1 cellular context compared by ENCODE assay signal in the genomic region with DNA sequence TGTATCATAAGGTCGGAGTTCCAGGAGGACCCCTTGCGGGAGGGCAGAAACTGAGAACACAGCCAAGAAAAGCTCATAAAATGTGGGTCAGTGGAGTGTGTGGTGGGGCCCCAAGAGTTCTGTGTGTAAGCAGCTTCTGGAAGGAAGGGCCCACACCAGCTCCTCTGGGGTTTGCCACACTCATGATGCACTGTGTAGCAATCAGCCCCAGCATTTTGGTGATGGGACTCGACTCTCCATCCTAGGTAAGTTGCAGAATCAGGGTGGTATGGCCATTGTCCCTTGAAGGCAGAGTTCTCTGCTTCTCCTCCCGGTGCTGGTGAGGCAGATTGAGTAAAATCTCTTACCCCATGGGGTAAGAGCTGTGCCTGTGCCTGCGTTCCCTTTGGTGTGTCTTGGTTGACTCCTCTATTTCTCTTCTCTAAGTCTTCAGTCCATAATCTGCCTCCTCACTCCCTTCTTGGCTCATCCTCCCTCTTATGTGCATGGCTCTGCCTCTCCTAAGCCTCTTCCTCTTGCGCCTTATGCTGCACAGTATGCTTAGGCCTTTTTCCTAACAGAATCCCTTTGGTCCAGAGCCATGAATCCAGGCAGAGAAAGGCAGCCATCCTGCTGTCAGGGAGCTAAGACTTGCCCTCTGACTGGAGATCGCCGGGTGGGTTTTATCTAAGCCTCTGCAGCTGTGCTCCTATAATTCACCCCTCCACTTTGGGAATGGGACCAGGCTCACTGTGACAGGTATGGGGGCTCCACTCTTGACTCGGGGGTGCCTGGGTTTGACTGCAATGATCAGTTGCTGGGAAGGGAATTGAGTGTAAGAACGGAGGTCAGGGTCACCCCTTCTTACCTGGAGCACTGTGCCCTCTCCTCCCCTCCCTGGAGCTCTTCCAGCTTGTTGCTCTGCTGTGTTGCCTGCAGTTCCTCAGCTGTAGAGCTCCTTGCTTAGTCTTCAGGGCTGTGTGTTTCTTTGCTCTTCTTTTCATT.
TF ChIP-seq lines count a peak whose summit lies in the region.

No MANE protein-coding gene starts in this region.

TF ChIP-seq in K562, 482 proteins besides CTCF, POLR2A, EP300 and RAD21:
- TF ChIP-seq SMARCE1 (IDR thresholded peaks at IDR 0.05) (no peak), CBFB (CRISPR knock-in tag; IDR thresholded peaks at IDR 0.05) (no peak), FOXK1 (CRISPR knock-in tag; IDR thresholded peaks at IDR 0.05; ENCODE audit: borderline replicate concordance) (peak; percentile 50; the same call in 1 of the 2 replicates), ZC3H8 (IDR thresholded peaks at IDR 0.05) (no peak), RBM25 (IDR thresholded peaks at IDR 0.05; ENCODE audit: low read depth, low read length, severe bottlenecking) (no peak), BCOR (IDR thresholded peaks at IDR 0.05) (no peak), MCM2 (IDR thresholded peaks at IDR 0.05; ENCODE audit: low read depth) (no peak), ZNF121 (CRISPR knock-in tag; conservative IDR thresholded peaks at IDR 0.05) (no peak), MAX (CRISPR knock-in tag; IDR thresholded peaks at IDR 0.05) (0 out of 2 replicates have a peak, but pooled peaks have one; percentile 21), MCM3 (IDR thresholded peaks at IDR 0.05) (no peak), ZNF263 (CRISPR knock-in tag; IDR thresholded peaks at IDR 0.05; ENCODE audit: borderline replicate concordance) (peak; percentile 80), SMAD3 (CRISPR knock-in tag; conservative IDR thresholded peaks at IDR 0.05) (no peak), CEBPB (tag; IDR thresholded peaks at IDR 0.05) (no peak), C11orf30 (IDR thresholded peaks at IDR 0.05; ENCODE audit: low read depth) (no peak), SAFB (IDR thresholded peaks at IDR 0.05; ENCODE audit: borderline replicate concordance, low read depth, low read length) (no peak), ZNF785 (CRISPR knock-in tag; IDR thresholded peaks at IDR 0.05) (no peak)
- TF ChIP-seq, protein P1, sequence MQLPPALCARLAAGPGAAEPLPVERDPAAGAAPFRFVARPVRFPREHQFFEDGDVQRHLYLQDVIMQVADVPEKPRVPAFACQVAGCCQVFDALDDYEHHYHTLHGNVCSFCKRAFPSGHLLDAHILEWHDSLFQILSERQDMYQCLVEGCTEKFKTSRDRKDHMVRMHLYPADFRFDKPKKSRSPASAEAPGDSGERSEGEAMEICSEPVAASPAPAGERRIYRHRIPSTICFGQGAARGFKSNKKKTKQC (CRISPR knock-in tag; IDR thresholded peaks at IDR 0.05) = 0 out of 2 replicates have a peak, but pooled peaks have one; percentile 25
- TF ChIP-seq, protein P2, sequence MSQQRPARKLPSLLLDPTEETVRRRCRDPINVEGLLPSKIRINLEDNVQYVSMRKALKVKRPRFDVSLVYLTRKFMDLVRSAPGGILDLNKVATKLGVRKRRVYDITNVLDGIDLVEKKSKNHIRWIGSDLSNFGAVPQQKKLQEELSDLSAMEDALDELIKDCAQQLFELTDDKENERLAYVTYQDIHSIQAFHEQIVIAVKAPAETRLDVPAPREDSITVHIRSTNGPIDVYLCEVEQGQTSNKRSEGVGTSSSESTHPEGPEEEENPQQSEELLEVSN (IDR thresholded peaks at IDR 0.05; ENCODE audit: borderline replicate concordance in 1 of 2, extremely low read depth in 1 of 2, insufficient read depth in 1 of 2, insufficient read length in 1 of 2, low read depth in 1 of 2, low read length in 1 of 2, poor library complexity in 1 of 2, severe bottlenecking in 1 of 2) = no peak
- TF ChIP-seq, protein P3, sequence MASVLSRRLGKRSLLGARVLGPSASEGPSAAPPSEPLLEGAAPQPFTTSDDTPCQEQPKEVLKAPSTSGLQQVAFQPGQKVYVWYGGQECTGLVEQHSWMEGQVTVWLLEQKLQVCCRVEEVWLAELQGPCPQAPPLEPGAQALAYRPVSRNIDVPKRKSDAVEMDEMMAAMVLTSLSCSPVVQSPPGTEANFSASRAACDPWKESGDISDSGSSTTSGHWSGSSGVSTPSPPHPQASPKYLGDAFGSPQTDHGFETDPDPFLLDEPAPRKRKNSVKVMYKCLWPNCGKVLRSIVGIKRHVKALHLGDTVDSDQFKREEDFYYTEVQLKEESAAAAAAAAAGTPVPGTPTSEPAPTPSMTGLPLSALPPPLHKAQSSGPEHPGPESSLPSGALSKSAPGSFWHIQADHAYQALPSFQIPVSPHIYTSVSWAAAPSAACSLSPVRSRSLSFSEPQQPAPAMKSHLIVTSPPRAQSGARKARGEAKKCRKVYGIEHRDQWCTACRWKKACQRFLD (CRISPR knock-in tag; IDR thresholded peaks at IDR 0.05) = 0 out of 2 replicates have a peak, but pooled peaks have one; percentile 0
